In the genomic region with DNA sequence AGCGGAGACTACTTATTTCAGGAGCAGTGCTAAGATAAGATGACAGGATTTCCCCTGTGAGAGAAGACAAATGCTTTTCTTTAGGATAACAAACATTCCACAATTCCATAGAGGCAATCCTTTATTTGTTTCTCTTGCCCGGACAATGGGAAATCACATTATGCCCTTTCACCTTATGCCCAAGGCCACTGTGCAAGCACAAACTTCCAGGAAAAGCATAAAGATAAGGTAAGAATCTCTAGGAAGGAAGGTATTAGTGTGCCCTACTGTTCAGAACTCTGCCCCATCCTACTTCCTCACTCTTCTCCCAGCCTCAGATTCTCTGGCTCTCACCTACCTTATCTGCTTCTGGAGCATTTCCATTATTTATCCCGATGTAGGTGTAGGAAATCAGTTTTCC, we compare ENCODE assay signal across 24 cellular contexts.
"Had no signal": no experiment of that assay in that cellular context is flagged by ENCODE, and none has a peak within 500 bp of the region (broad histone marks: within the 10 kb centered on the region; RNA-seq: fewer than 3 reads in every experiment).

No MANE protein-coding gene starts in this region.

- H3K4me3 ChIP-seq: adrenal gland, ascending aorta, esophagus squamous epithelium, gastrocnemius medialis, lower lobe of right lung, tibial artery, uterus had no signal

- H3K27me3 Mint-ChIP-seq: central memory CD8-positive, alpha-beta T cell had no signal

- H3K4me3 Mint-ChIP-seq: activated naive CD8-positive, alpha-beta T cell; activated T-cell treated with anti-CD3 and anti-CD28 coated beads, Interleukin-2, amount 50 U/mL, for 4 hours; central memory CD8-positive, alpha-beta T cell; naive thymus-derived CD8-positive, alpha-beta T cell; stimulated activated naive CD8-positive, alpha-beta T cell treated with anti-CD3 and anti-CD28 coated beads, Interleukin-15, Interleukin-2, amounts not matched to agents 100 ng/mL and 50 ng/mL, for 24 hours had no signal

- ATAC-seq: activated T-cell treated with anti-CD3 and anti-CD28 coated beads, Interleukin-2, amount 50 U/mL, for 4 hours; gastrocnemius medialis; lower lobe of right lung; naive thymus-derived CD8-positive, alpha-beta T cell had no signal

- DNase-seq: activated CD4-positive, alpha-beta T cell treated with anti-CD3 and anti-CD28 coated beads for 4 hours; activated CD4-positive, alpha-beta T cell treated with anti-CD3 and anti-CD28 coated beads, Interleukin-2, amount 50 U/mL, for 48 hours; activated CD4-positive, CD25-positive, alpha-beta regulatory T cell; activated CD8-positive, alpha-beta memory T cell treated with anti-CD3 and anti-CD28 coated beads, Interleukin-2, amount 50 U/mL, for 48 hours; activated naive CD4-positive, alpha-beta T cell; activated T-cell treated with anti-CD3 and anti-CD28 coated beads, Interleukin-2, amount 50 U/mL, for 4 hours; adrenal gland; brain microvascular endothelial cell; effector memory CD4-positive, alpha-beta T cell; esophagus squamous epithelium; gastrocnemius medialis; hippocampal formation; lower lobe of right lung; naive thymus-derived CD8-positive, alpha-beta T cell; retina; stimulated activated CD4-positive, alpha-beta T cell treated with anti-CD3 and anti-CD28 coated beads, Interleukin-4, amount 100 ng/mL, for 24 hours; substantia nigra; tibial artery; uterus had no signal

- H3K27ac Mint-ChIP-seq: activated naive CD8-positive, alpha-beta T cell; activated T-helper 2 cell treated with anti-CD3 and anti-CD28 coated beads, Interferon-gamma antibody, Interleukin-2, Interleukin-4, amounts not matched to agents 10 μg/mL and 5 μg/mL and 100 μg/mL, durations not matched to agents 14 hours and 24 hours and 36 hours; naive thymus-derived CD8-positive, alpha-beta T cell; stimulated activated naive CD8-positive, alpha-beta T cell treated with anti-CD3 and anti-CD28 coated beads, Interleukin-15, Interleukin-2, amounts not matched to agents 100 ng/mL and 50 ng/mL, for 24 hours had no signal

- H3K4me1 Mint-ChIP-seq: central memory CD8-positive, alpha-beta T cell; naive thymus-derived CD8-positive, alpha-beta T cell had no signal

- H3K9me3 Mint-ChIP-seq: activated T-cell treated with anti-CD3 and anti-CD28 coated beads, Interleukin-2, amount 50 U/mL, for 4 hours; activated T-helper 2 cell treated with anti-CD3 and anti-CD28 coated beads, Interferon-gamma antibody, Interleukin-2, Interleukin-4, amounts not matched to agents 10 μg/mL and 5 μg/mL and 100 μg/mL, durations not matched to agents 14 hours and 24 hours and 36 hours; central memory CD8-positive, alpha-beta T cell; naive thymus-derived CD8-positive, alpha-beta T cell; stimulated activated naive CD8-positive, alpha-beta T cell treated with anti-CD3 and anti-CD28 coated beads, Interleukin-15, Interleukin-2, amounts not matched to agents 100 ng/mL and 50 ng/mL, for 24 hours had no signal

- H3K27me3 ChIP-seq: adrenal gland, ascending aorta, brain microvascular endothelial cell, esophagus squamous epithelium, gastrocnemius medialis, tibial artery, uterus had no signal

- H3K27ac ChIP-seq: ascending aorta, brain microvascular endothelial cell, esophagus squamous epithelium, gastrocnemius medialis, lower lobe of right lung, tibial artery, uterus had no signal

- H3K4me1 ChIP-seq: ascending aorta, tibial artery, uterus had no signal

- H3K36me3 Mint-ChIP-seq: activated naive CD8-positive, alpha-beta T cell; naive thymus-derived CD8-positive, alpha-beta T cell had no signal

- H3K9me3 ChIP-seq: adrenal gland, ascending aorta, esophagus squamous epithelium, gastrocnemius medialis, lower lobe of right lung, tibial artery, uterus had no signal
